ENCODE assay signal across 18 cellular contexts in genomic region chr17:2433696-2434095, GRCh38. TPM values are rescaled to one million over a fixed set of nuclear protein-coding genes. Genes with fewer than 3 reads are reported as not detected.
DNase-seq lines count a peak whose midpoint lies in the region; ATAC-seq and TF ChIP-seq lines count a peak whose summit lies in the region.
"Had no signal": no experiment of that assay in that cellular context is flagged by ENCODE, and none has a peak within 500 bp of the region (broad histone marks: within the 10 kb centered on the region; RNA-seq: fewer than 3 reads in every experiment).

No MANE protein-coding gene starts in this region.

- H4K8ac ChIP-seq in IMR-90 (ENCODE audit: low read depth in 2 of 2, low read length in 2 of 2) = 0 out of 4 replicates have a peak overlapping the region, but pooled peaks of 1 of the 2 experiments have one; percentile 45

- peak overlapping the region; percentile 58; the same call in 1 of the 2 replicates for H3K14ac ChIP-seq in IMR-90 (replicated peaks; ENCODE audit: low read depth, low read length)

- H3K9me1 ChIP-seq in IMR-90 (ENCODE audit: insufficient read depth, low read length) = peaks cover 8% of the 10 kb centered on the region

- H3K4me2 ChIP-seq in IMR-90 (ENCODE audit: low read depth, low read length) = no peak overlapping the region
- no peak overlapping the region for H3K4me2 ChIP-seq in mammary epithelial cell (ENCODE audit: insufficient read depth, low read depth, low read length)

- no peak for TF ChIP-seq RAD21 in IMR-90 (IDR thresholded peaks at IDR 0.05; ENCODE audit: low read length)

- H3K56ac ChIP-seq in IMR-90 (ENCODE audit: extremely low read depth, insufficient read depth, low read length) = no peak overlapping the region

- no peak for TF ChIP-seq CTCF in IMR-90 (conservative IDR thresholded peaks at IDR 0.05; ENCODE audit: low read depth, low read length)
- TF ChIP-seq CTCF in mammary epithelial cell (conservative IDR thresholded peaks at IDR 0.05 in 1 of 2, IDR thresholded peaks at IDR 0.05 in 1 of 2; ENCODE audit: extremely low read depth in 1 of 2, insufficient read depth in 1 of 2, low read depth in 1 of 2, low read length in 2 of 2) = no peak
- no peak for TF ChIP-seq CTCF in spleen (IDR thresholded peaks at IDR 0.05 in 8 of 11, conservative IDR thresholded peaks at IDR 0.05 in 3 of 11)

- H3K4me1 ChIP-seq in IMR-90 (ENCODE audit: control insufficient read depth, insufficient read depth, low read length) (peaks cover 2% of the 10 kb centered on the region; the same call in 1 of the 2 replicates), mammary epithelial cell (ENCODE audit: insufficient read depth, low read length) (no peaks in the 10 kb centered on the region), mesodermal cell (ENCODE audit: control insufficient read depth, insufficient read depth, low read length, poor library complexity, severe bottlenecking) (peaks cover 27% of the 10 kb centered on the region), spleen (peaks cover 0 to 2% (median 0%) of the 10 kb centered on the region in 6 donors)
- H3K4me1 ChIP-seq: Peyer's patch, tibial artery had no signal

- H3K27me3 ChIP-seq in IMR-90 (ENCODE audit: control insufficient read depth, insufficient read depth, low read length) (no peaks in the 10 kb centered on the region), mammary epithelial cell (ENCODE audit: insufficient read depth, low read length) (no peaks in the 10 kb centered on the region), spleen (replicated peaks in 1 of 7) (no peaks in the 10 kb centered on the region)
- H3K27me3 ChIP-seq: Peyer's patch, tibial artery had no signal

- no peak overlapping the region for H3K4ac ChIP-seq in IMR-90 (ENCODE audit: low read depth, low read length)

- BruUV-seq in IMR-90 (replicated peaks; lab: Mats Ljungman, UMichigan) = no TSS peak
- no TSS peak for BruUV-seq in mammary epithelial cell (replicated peaks; lab: Mats Ljungman, UMichigan)

- H3K9me3 ChIP-seq in IMR-90 (ENCODE audit: control insufficient read depth, insufficient read depth, low read length) (no peaks in the 10 kb centered on the region), mammary epithelial cell (replicated peaks; ENCODE audit: insufficient read depth, low read length) (no peaks in the 10 kb centered on the region), mesodermal cell (ENCODE audit: control insufficient read depth, low read length) (no peaks in the 10 kb centered on the region), spleen (no peaks in the 10 kb centered on the region)
- H3K9me3 ChIP-seq: Peyer's patch, tibial artery had no signal

- H3K9ac ChIP-seq in IMR-90 (ENCODE audit: low read depth, low read length) (no peak overlapping the region), mammary epithelial cell (ENCODE audit: insufficient read depth, low read length) (no peak overlapping the region)

- H2BK20ac ChIP-seq in IMR-90 (ENCODE audit: low read depth, low read length) = no peak overlapping the region

- H2BK15ac ChIP-seq in IMR-90 (ENCODE audit: low read depth, low read length) = no peak overlapping the region

- no peak overlapping the region for H3K27ac ChIP-seq in IMR-90 (ENCODE audit: insufficient read depth, low read length)
- H3K27ac ChIP-seq in mammary epithelial cell (ENCODE audit: insufficient read depth, low read depth, low read length) = no peak overlapping the region
- peak overlapping the region; percentile 26 for H3K27ac ChIP-seq in mesodermal cell (ENCODE audit: low read depth, low read length, severe bottlenecking)
- no peak overlapping the region for H3K27ac ChIP-seq in spleen
- H3K27ac ChIP-seq: C4-2B, Peyer's patch, tibial artery had no signal

- H4K20me1 ChIP-seq in IMR-90 (ENCODE audit: insufficient read depth, low read length) = no peaks in the 10 kb centered on the region
- H4K20me1 ChIP-seq in mammary epithelial cell (ENCODE audit: insufficient read depth, low read length) = no peaks in the 10 kb centered on the region

- H3K36me3 ChIP-seq in IMR-90 (ENCODE audit: control insufficient read depth, insufficient read depth, low read length) (peaks cover 14% of the 10 kb centered on the region), mammary epithelial cell (ENCODE audit: insufficient read depth, low read length) (peaks cover 10% of the 10 kb centered on the region), mesodermal cell (ENCODE audit: control insufficient read depth, insufficient read depth, low read length) (peaks cover 50% of the 10 kb centered on the region), spleen (peaks cover 0 to 78% (median 43%) of the 10 kb centered on the region in 6 donors)

- ATAC-seq in IMR-90 (ENCODE audit: low read depth) = peak; percentile 63; the same call in 1 of the 2 replicates
- ATAC-seq: left ventricle myocardium superior, natural killer cell, T-cell had no signal

- in situ Hi-C loops in IMR-90 (cut with MboI; ENCODE audit: low sequenced_read_pairs) = no loop called here
- in situ Hi-C loops in mammary epithelial cell (cut with MboI; ENCODE audit: low sequenced_read_pairs in 2 of 2) = no loop called here

- dilution Hi-C loops in IMR-90 (cut with HindIII; ENCODE audit: low sequenced_read_pairs, unreplicated experiment) = no loop called here
- dilution Hi-C loops in mammary epithelial cell (cut with HindIII; ENCODE audit: low sequenced_read_pairs) = loop anchor here (5.0 kb wide), 1 partner anchor 44 kb away; no protein-coding TSS in a partner anchor

- H2AK9ac ChIP-seq in IMR-90 (replicated peaks; ENCODE audit: low read depth, low read length, poor library complexity) = no peak overlapping the region

- CTCF ChIA-PET in IMR-90 (lab: Yijun Ruan, JAX) (interaction anchor here (0.6 kb wide), 1 partner anchor 24 kb away, joined by 4 read pairs; no protein-coding TSS in a partner anchor), mammary epithelial cell (lab: Charles Lee; ENCODE audit: low non-redundant PET) (no interaction called here)

- no peaks in the 10 kb centered on the region for H3K79me2 ChIP-seq in mammary epithelial cell (ENCODE audit: insufficient read depth, low read length)

- H2AK5ac ChIP-seq in IMR-90 (ENCODE audit: low read depth, low read length) = no peak overlapping the region

- H3K79me1 ChIP-seq in IMR-90 (ENCODE audit: low read depth in 1 of 2, low read length in 2 of 2) = peaks cover 3 to 17% of the 10 kb centered on the region in 2 experiments; a peak in 2 of 4 replicates

- H4K91ac ChIP-seq in IMR-90 (ENCODE audit: insufficient read depth, low read depth, low read length) = no peak overlapping the region

- H3K23ac ChIP-seq in IMR-90 (ENCODE audit: low read depth, low read length) = no peak overlapping the region

- H3K4me3 ChIP-seq in IMR-90 (ENCODE audit: insufficient read depth, low read depth, low read length) (no peak overlapping the region), mammary epithelial cell (replicated peaks in 1 of 3; ENCODE audit: insufficient read depth in 1 of 3, low read depth in 2 of 3, low read length in 3 of 3) (no peak overlapping the region), mesodermal cell (ENCODE audit: extremely low read depth, insufficient read depth, low read length, poor library complexity, severe bottlenecking) (no peak overlapping the region), spleen (no peak overlapping the region)
- H3K4me3 ChIP-seq: Peyer's patch, tibial artery had no signal

- H4K5ac ChIP-seq in IMR-90 (ENCODE audit: low read depth, low read length) = no peak overlapping the region

- H3K18ac ChIP-seq in IMR-90 (ENCODE audit: low read depth, low read length) = no peak overlapping the region

- no peak overlapping the region for H2BK5ac ChIP-seq in IMR-90 (ENCODE audit: low read depth, low read length, poor library complexity, severe bottlenecking)

- DNase-seq in ELR (ENCODE audit: low read depth) = peak; percentile 93
- DNase-seq in IMR-90 = peak; percentile 50
- peak; percentile 38 for DNase-seq in mammary epithelial cell
- DNase-seq in spleen = no peak
- DNase-seq in NCI-H2196 (lab: John Stamatoyannopoulos, UW; ENCODE audit: unreplicated experiment) = no peak
- DNase-seq in NCI-H2107 treated with DMSO at 0.1 percent for 48 hours (lab: John Stamatoyannopoulos, UW; ENCODE audit: unreplicated experiment) = no peak
- DNase-seq: activated T-cell treated with anti-CD3 and anti-CD28 coated beads, Interleukin-2, amount 50 U/mL, for 1 hour; amniotic stem cell; left ventricle myocardium superior; natural killer cell; NCI-H1417 treated with DMSO at 0.1 percent for 48 hours; NCI-H526; Peyer's patch; retina; T-cell; tibial artery had no signal

- POLR2A ChIA-PET in IMR-90 (lab: Charles Lee; ENCODE audit: unreplicated experiment) = interaction anchor here (0.6 kb wide), 1 partner anchor 15 kb away, joined by 5 read pairs; no protein-coding TSS in a partner anchor

- 64% methylated on average over 6 of the region's 11 CpGs; no CpG with 5 or more reads in 1 of the 2 experiments for WGBS in IMR-90 (ENCODE audit: extremely low coverage in 2 of 2, insufficient read length in 1 of 2), 2 experiments
- WGBS in mammary epithelial cell (ENCODE audit: low coverage, missing lambda C conversion rate) = 73% methylated on average over 11 of the region's 11 CpGs
- WGBS in mesodermal cell (ENCODE audit: insufficient coverage in 2 of 2), 2 experiments = 74 to 79% methylated on average over 10 of the region's 11 CpGs
- WGBS in spleen, 5 donors = 78 to 92% (median 89%) methylated on average over 11 of the region's 11 CpGs

- no peak overlapping the region for H2BK120ac ChIP-seq in IMR-90 (ENCODE audit: low read depth, low read length)

- intact Hi-C loops in IMR-90 (cut with micrococcal nuclease) = no loop called here
- intact Hi-C loops in mammary epithelial cell (cut with micrococcal nuclease) = no loop called here
- intact Hi-C loops in spleen (cut with DNase I; ENCODE audit: low total_unique reads) = no loop called here

- H2AFZ ChIP-seq in IMR-90 (replicated peaks; ENCODE audit: low read length, poor library complexity) (no peak overlapping the region), mammary epithelial cell (ENCODE audit: low read depth, low read length) (no peak overlapping the region)

- TF ChIP-seq POLR2A in IMR-90 (IDR thresholded peaks at IDR 0.05; ENCODE audit: low read depth, low read length) (no peak), spleen (IDR thresholded peaks at IDR 0.05) (no peak)

TF ChIP-seq in IMR-90, 13 proteins besides CTCF, POLR2A, EP300 and RAD21 (continues in another document):
- no peak for TF ChIP-seq MAZ (IDR thresholded peaks at IDR 0.05; ENCODE audit: borderline replicate concordance, low read depth, low read length)
- TF ChIP-seq CEBPB (IDR thresholded peaks at IDR 0.05; ENCODE audit: low read depth, low read length) = no peak

RNA-seq across cellular contexts. Expression of gene MNT, which starts 32.8 kb away (rescaled TPM):
- total RNA-seq in IMR-90 (2012; rRNA removed) = 1.4 and 1.9 TPM in 2 replicates
- 8.3 and 9.4 TPM in 2 replicates for polyA plus RNA-seq in IMR-90 (2012; rRNA removed)
- polyA plus RNA-seq in IMR-90 (2012; cell fraction: cytosol; rRNA removed) = 7.6 and 9.5 TPM in 2 replicates
- 48.6 and 60.0 TPM in 2 replicates for polyA plus RNA-seq in IMR-90 (2012; cell fraction: nucleus; rRNA removed; ENCODE audit: low replicate concordance)
- total RNA-seq in mammary epithelial cell = 10 to 100 TPM in 1 of 2 donors, 1 to 10 TPM in 1; 5.5 to 32.3 TPM
- 4.1 TPM for polyA plus RNA-seq in mammary epithelial cell
- 7.8 TPM for polyA minus RNA-seq in mammary epithelial cell
- polyA plus RNA-seq in mesodermal cell (2013, experiment 1 of 2) = 15.3 TPM
- polyA plus RNA-seq in mesodermal cell (2013, experiment 2 of 2) = 12.7 TPM
- total RNA-seq in spleen = 10 to 100 TPM; 18.9 to 38.5 (median 28.8) TPM
- 10 to 100 TPM in 1 of 3 donors, 1 to 10 TPM in 2; 2.8 to 11.1 (median 2.8) TPM for polyA plus RNA-seq in spleen

Comparison
In these comparisons a context has a peak if more than half of its experiments do, and no peak if none do; other contexts are left out.
1. DNase-seq: peak in ELR (single experiment), IMR-90 (single experiment) and mammary epithelial cell (single experiment); none in spleen (single experiment), NCI-H2196 (single experiment) and NCI-H2107 treated with DMSO at 0.1 percent for 48 hours (single experiment).